In genomic region chr17:63125987-63126386, GRCh38 we compare ENCODE assay signal across 1 cellular context.
TF ChIP-seq lines count a peak whose summit lies in the region.

No MANE protein-coding gene starts in this region.

TF ChIP-seq in HEK293, 187 proteins besides CTCF, POLR2A, EP300 and RAD21:
- TF ChIP-seq ZNF184 (tag by site-specific recombination; IDR thresholded peaks at IDR 0.05) (no peak), ZNF664 (tag by site-specific recombination; IDR thresholded peaks at IDR 0.05) (peak; percentile 92)
